39 cellular contexts compared by ENCODE assay signal in genomic region chr1:41164727-41165126, GRCh38.
"Had no signal": no experiment of that assay in that cellular context is flagged by ENCODE, and none has a peak within 500 bp of the region (broad histone marks: within the 10 kb centered on the region; RNA-seq: fewer than 3 reads in every experiment).

No MANE protein-coding gene starts in this region.

- H3K4me3 Mint-ChIP-seq: activated naive CD4-positive, alpha-beta T cell treated with anti-CD3 and anti-CD28 coated beads for 36 hours; activated naive CD4-positive, alpha-beta T cell treated with anti-CD3 and anti-CD28 coated beads, Interleukin-2, amount 10 ng/mL, durations not matched to agents 7 days and 5 days; activated naive CD4-positive, alpha-beta T cell treated with anti-CD3 and anti-CD28 coated beads, Interleukin-2, amount 50 U/mL, for 24 hours; activated naive CD8-positive, alpha-beta T cell; activated naive CD8-positive, alpha-beta T cell treated with anti-CD3 and anti-CD28 coated beads for 36 hours; activated naive CD8-positive, alpha-beta T cell treated with anti-CD3 and anti-CD28 coated beads, Interleukin-2, amount 10 ng/mL, durations not matched to agents 7 days and 5 days; activated naive CD8-positive, alpha-beta T cell treated with anti-CD3 and anti-CD28 coated beads, Interleukin-2, amount 50 U/mL, for 24 hours; activated T-cell treated with anti-CD3 and anti-CD28 coated beads, Interleukin-2, amount 50 U/mL, for 24 hours; activated T-cell treated with anti-CD3 and anti-CD28 coated beads, Interleukin-2, amount 50 U/mL, for 4 hours; activated T-cell treated with anti-CD3 and anti-CD28 coated beads, Interleukin-2, amount 50 U/mL, for 72 hours; activated T-helper 1 cell treated with anti-CD3 and anti-CD28 coated beads, Interleukin-12 subunit alpha, Interleukin-12 subunit beta, Interleukin-2, Interleukin-4 antibody, amounts not matched to agents 30 ng/mL and 10 ng/mL and 1 ng/mL, durations not matched to agents 14 hours and 24 hours and 36 hours; activated T-helper 17 cell treated with anti-CD3 and anti-CD28 coated beads, Interleukin-2, amount 50 U/mL, for 72 hours; brain; central memory CD8-positive, alpha-beta T cell had no signal

- H3K4me1 ChIP-seq: adrenal gland, ascending aorta, breast epithelium had no signal

- H3K27me3 Mint-ChIP-seq: activated naive CD4-positive, alpha-beta T cell treated with anti-CD3 and anti-CD28 coated beads, Interleukin-2, amount 10 ng/mL, durations not matched to agents 7 days and 5 days; activated naive CD4-positive, alpha-beta T cell treated with anti-CD3 and anti-CD28 coated beads, Interleukin-2, amount 50 U/mL, for 24 hours; activated naive CD8-positive, alpha-beta T cell; activated naive CD8-positive, alpha-beta T cell treated with anti-CD3 and anti-CD28 coated beads for 36 hours; activated naive CD8-positive, alpha-beta T cell treated with anti-CD3 and anti-CD28 coated beads, Interleukin-2, amount 10 ng/mL, durations not matched to agents 7 days and 5 days; activated naive CD8-positive, alpha-beta T cell treated with anti-CD3 and anti-CD28 coated beads, Interleukin-2, amount 50 U/mL, for 24 hours; activated T-cell treated with anti-CD3 and anti-CD28 coated beads, Interleukin-2, amount 50 U/mL, for 24 hours; activated T-helper 17 cell treated with anti-CD3 and anti-CD28 coated beads, Interleukin-2, amount 50 U/mL, for 72 hours; brain; central memory CD8-positive, alpha-beta T cell had no signal

- H3K27ac ChIP-seq: adrenal gland, ascending aorta, body of pancreas, brain microvascular endothelial cell, breast epithelium had no signal

- H3K27ac Mint-ChIP-seq: activated naive CD4-positive, alpha-beta T cell treated with anti-CD3 and anti-CD28 coated beads for 36 hours; activated naive CD4-positive, alpha-beta T cell treated with anti-CD3 and anti-CD28 coated beads, Interleukin-2, amount 10 ng/mL, durations not matched to agents 7 days and 5 days; activated naive CD4-positive, alpha-beta T cell treated with anti-CD3 and anti-CD28 coated beads, Interleukin-2, amount 50 U/mL, for 24 hours; activated naive CD4-positive, alpha-beta T cell treated with anti-CD3 and anti-CD28 coated beads, Interleukin-2, amount 50 U/mL, for 72 hours; activated naive CD8-positive, alpha-beta T cell; activated naive CD8-positive, alpha-beta T cell treated with anti-CD3 and anti-CD28 coated beads for 36 hours; activated naive CD8-positive, alpha-beta T cell treated with anti-CD3 and anti-CD28 coated beads, Interleukin-2, amount 10 ng/mL, durations not matched to agents 7 days and 5 days; activated naive CD8-positive, alpha-beta T cell treated with anti-CD3 and anti-CD28 coated beads, Interleukin-2, amount 50 U/mL, for 24 hours; activated T-cell treated with anti-CD3 and anti-CD28 coated beads, Interleukin-2, amount 50 U/mL, for 24 hours; activated T-cell treated with anti-CD3 and anti-CD28 coated beads, Interleukin-2, amount 50 U/mL, for 72 hours; activated T-helper 1 cell treated with anti-CD3 and anti-CD28 coated beads, Interleukin-12 subunit alpha, Interleukin-12 subunit beta, Interleukin-2, Interleukin-4 antibody, amounts not matched to agents 30 ng/mL and 10 ng/mL and 1 ng/mL, durations not matched to agents 14 hours and 24 hours and 36 hours; activated T-helper 17 cell treated with anti-CD3 and anti-CD28 coated beads, Interleukin-2, amount 50 U/mL, for 72 hours; activated T-helper 2 cell treated with anti-CD3 and anti-CD28 coated beads, Interferon-gamma antibody, Interleukin-2, Interleukin-4, amounts not matched to agents 10 μg/mL and 5 μg/mL and 100 μg/mL, durations not matched to agents 14 hours and 24 hours and 36 hours; brain had no signal

- H3K36me3 ChIP-seq: adrenal gland, brain microvascular endothelial cell, breast epithelium, cardiac muscle cell had no signal

- H3K4me3 ChIP-seq: adrenal gland, ascending aorta, body of pancreas, breast epithelium, cardiac muscle cell had no signal

- DNase-seq: activated effector memory CD4-positive, alpha-beta T cell treated with anti-CD3 and anti-CD28 coated beads, Interleukin-2, amount 50 U/mL, for 16 hours; activated effector memory CD4-positive, alpha-beta T cell treated with Interleukin-2 at 50 U/mL for 16 hours; activated gamma-delta T cell treated with Interleukin-2 at 50 U/mL for 16 hours; activated naive CD4-positive, alpha-beta T cell; activated naive CD4-positive, alpha-beta T cell treated with anti-CD3 and anti-CD28 coated beads for 36 hours; activated naive CD4-positive, alpha-beta T cell treated with anti-CD3 and anti-CD28 coated beads, Interleukin-2, amount 10 ng/mL, durations not matched to agents 7 days and 5 days; activated naive CD4-positive, alpha-beta T cell treated with anti-CD3 and anti-CD28 coated beads, Interleukin-2, amount 50 U/mL, for 16 hours; activated naive CD4-positive, alpha-beta T cell treated with Interleukin-2 at 50 U/mL for 16 hours; activated naive CD8-positive, alpha-beta T cell treated with anti-CD3 and anti-CD28 coated beads for 36 hours; activated naive CD8-positive, alpha-beta T cell treated with anti-CD3 and anti-CD28 coated beads, Interleukin-2, amount 10 ng/mL, durations not matched to agents 7 days and 5 days; activated naive CD8-positive, alpha-beta T cell treated with anti-CD3 and anti-CD28 coated beads, Interleukin-2, amount 50 U/mL, for 24 hours; activated T-cell treated with anti-CD3 and anti-CD28 coated beads, Interleukin-2, amount 50 U/mL, for 24 hours; activated T-cell treated with anti-CD3 and anti-CD28 coated beads, Interleukin-2, amount 50 U/mL, for 4 hours; activated T-cell treated with anti-CD3 and anti-CD28 coated beads, Interleukin-2, amount 50 U/mL, for 48 hours; activated T-cell treated with anti-CD3 and anti-CD28 coated beads, Interleukin-2, amount 50 U/mL, for 72 hours; adrenal gland; amniotic stem cell; amygdala; anterior cingulate cortex; aorta; body of pancreas; brain microvascular endothelial cell; caudate nucleus; central memory CD4-positive, alpha-beta T cell; cerebellar nuclear complex had no signal

- ATAC-seq: activated naive CD4-positive, alpha-beta T cell treated with anti-CD3 and anti-CD28 coated beads, Interleukin-2, amount 50 U/mL, for 72 hours; activated naive CD8-positive, alpha-beta T cell treated with anti-CD3 and anti-CD28 coated beads, Interleukin-2, amount 50 U/mL, for 24 hours; activated T-cell treated with anti-CD3 and anti-CD28 coated beads, Interleukin-2, amount 50 U/mL, for 4 hours; activated T-cell treated with anti-CD3 and anti-CD28 coated beads, Interleukin-2, amount 50 U/mL, for 72 hours; activated T-helper 17 cell treated with anti-CD3 and anti-CD28 coated beads, Interleukin-2, amount 50 U/mL, for 72 hours; body of pancreas had no signal

- H3K27me3 ChIP-seq: adrenal gland, ascending aorta, body of pancreas, brain microvascular endothelial cell, breast epithelium, cardiac muscle cell had no signal

- H3K4me1 Mint-ChIP-seq: activated naive CD4-positive, alpha-beta T cell treated with anti-CD3 and anti-CD28 coated beads, Interleukin-2, amount 50 U/mL, for 24 hours; activated naive CD8-positive, alpha-beta T cell treated with anti-CD3 and anti-CD28 coated beads, Interleukin-2, amount 50 U/mL, for 24 hours; activated T-helper 17 cell treated with anti-CD3 and anti-CD28 coated beads, Interleukin-2, amount 50 U/mL, for 72 hours; brain; central memory CD8-positive, alpha-beta T cell had no signal

- FAIRE-seq: astrocyte, bronchial epithelial cell, colon had no signal

- H3K9me3 ChIP-seq: adrenal gland, body of pancreas had no signal
